Comparison of ENCODE assay signal across 1 cellular context in the genomic region with DNA sequence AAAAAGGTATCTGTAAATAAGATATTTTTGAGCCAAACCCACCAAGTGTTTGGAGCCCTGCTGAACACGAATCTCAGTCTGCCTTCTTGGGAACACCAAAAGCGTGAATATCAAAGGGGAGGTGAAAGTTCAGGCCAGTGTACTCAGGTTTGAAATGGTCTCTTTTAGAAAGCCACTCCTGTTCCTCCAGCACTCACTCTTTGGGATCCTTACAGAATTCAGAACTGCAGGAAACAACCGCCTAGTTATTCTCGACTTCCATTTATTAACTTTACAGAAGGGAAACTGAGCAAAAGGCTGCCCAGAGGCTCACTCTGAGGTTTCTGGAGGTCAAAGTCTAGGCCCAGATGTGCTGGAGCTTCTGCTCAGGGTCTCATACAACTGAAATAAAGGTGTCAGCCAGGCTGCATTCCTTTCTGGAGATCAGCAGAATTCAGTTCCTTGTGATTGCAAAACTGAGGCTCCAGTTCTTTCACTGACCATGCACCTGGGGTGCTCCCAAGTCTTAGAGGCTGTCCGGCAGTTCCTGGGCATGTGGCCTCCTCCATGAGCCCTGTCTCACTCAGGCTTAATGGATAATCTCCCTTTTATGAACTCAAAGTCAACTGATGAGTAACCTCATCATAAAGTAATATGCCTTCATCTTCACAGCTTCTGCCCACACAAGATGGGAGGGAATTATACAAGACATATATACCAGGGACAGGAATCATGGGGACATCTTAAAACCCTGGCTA.
TF ChIP-seq lines count a peak whose summit lies in the region.

No MANE protein-coding gene starts in this region.

TF ChIP-seq in GM12878, 131 proteins besides CTCF, POLR2A, EP300 and RAD21:
- TF ChIP-seq, protein P1, sequence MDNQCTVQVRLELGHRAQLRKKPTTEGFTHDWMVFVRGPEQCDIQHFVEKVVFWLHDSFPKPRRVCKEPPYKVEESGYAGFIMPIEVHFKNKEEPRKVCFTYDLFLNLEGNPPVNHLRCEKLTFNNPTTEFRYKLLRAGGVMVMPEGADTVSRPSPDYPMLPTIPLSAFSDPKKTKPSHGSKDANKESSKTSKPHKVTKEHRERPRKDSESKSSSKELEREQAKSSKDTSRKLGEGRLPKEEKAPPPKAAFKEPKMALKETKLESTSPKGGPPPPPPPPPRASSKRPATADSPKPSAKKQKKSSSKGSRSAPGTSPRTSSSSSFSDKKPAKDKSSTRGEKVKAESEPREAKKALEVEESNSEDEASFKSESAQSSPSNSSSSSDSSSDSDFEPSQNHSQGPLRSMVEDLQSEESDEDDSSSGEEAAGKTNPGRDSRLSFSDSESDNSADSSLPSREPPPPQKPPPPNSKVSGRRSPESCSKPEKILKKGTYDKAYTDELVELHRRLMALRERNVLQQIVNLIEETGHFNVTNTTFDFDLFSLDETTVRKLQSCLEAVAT (IDR thresholded peaks at IDR 0.05) = peak; percentile 54; the same call in 1 of the 2 replicates
- TF ChIP-seq MYC (IDR thresholded peaks at IDR 0.05; ENCODE audit: insufficient read depth, insufficient read length, insufficient replicate concordance, low read length, severe bottlenecking) = no peak
